ENCODE assay signal across 1 cellular context in genomic region chr22:27578937-27579617, GRCh38.
A peak's percentile ranks its signal among the peaks of the same experiment; 100 is the strongest.
TF ChIP-seq lines count a peak whose summit lies in the region.

No MANE protein-coding gene starts in this region.

TF ChIP-seq in IMR-90, 13 proteins besides CTCF, POLR2A, EP300 and RAD21:
- no peak for TF ChIP-seq CHD1 (IDR thresholded peaks at IDR 0.05; ENCODE audit: low read depth, low read length)
- TF ChIP-seq CEBPB (IDR thresholded peaks at IDR 0.05; ENCODE audit: low read depth, low read length): peak; percentile 14; the same call in 1 of the 2 replicates
